Comparison of ENCODE assay signal across 8 cellular contexts in the genomic region with DNA sequence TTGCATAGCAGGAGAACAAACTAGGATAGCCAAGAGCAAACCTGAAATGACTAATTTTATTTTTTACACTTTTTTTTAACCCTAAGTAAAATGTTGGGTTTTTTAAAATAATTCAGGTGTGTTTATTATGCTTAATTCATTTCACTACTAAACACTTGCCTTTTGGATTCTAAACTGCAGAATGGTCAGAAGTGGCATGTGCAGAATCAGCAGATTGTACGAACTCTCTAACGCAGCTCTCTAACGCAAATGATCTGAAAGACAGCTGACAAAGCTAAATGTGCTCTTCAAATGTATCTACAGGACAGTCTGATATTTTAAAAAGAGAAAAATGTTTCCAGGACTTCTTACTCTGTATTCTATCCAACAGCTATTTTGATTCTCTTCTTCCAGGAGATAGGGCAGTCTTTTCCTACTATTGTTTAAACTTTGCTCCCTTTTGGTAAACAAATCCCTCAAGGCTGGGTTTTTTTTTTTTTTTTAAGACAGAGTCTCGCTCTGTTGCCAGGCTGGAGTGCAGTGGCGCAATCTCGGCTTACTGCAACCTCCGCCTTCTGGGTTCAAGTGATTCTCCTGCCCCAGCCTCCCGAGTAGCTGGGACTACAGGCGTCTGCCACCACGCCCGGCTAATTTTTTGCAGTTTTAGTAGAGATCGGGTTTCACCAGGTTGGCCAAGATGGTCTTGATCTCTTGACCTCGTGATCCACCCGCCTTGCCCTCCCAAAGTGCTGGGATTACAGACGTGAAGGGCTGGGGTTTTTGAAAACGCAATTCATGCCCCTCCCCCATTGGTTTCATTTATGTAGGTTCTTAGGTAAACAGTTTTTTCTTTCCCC. TPM values are rescaled to one million over a fixed set of nuclear protein-coding genes. Genes with fewer than 3 reads are reported as not detected.
A peak's percentile ranks its signal among the peaks of the same experiment; 100 is the strongest.
DNase-seq lines count a peak whose midpoint lies in the region; ATAC-seq and TF ChIP-seq lines count a peak whose summit lies in the region.

No MANE protein-coding gene starts in this region.

- peak overlapping the region; percentile 86 for H3K27ac Mint-ChIP-seq in activated naive CD8-positive, alpha-beta T cell treated with anti-CD3 and anti-CD28 coated beads, Interleukin-2, amount 10 ng/mL, durations not matched to agents 7 days and 5 days

- peak overlapping the region; percentile 92 for H3K4me3 Mint-ChIP-seq in activated naive CD8-positive, alpha-beta T cell treated with anti-CD3 and anti-CD28 coated beads, Interleukin-2, amount 10 ng/mL, durations not matched to agents 7 days and 5 days

- no peaks in the 10 kb centered on the region for H3K27me3 ChIP-seq in kidney epithelial cell (ENCODE audit: control insufficient read depth, insufficient read depth, low read length)

- DNase-seq in activated CD4-positive, alpha-beta T cell treated with anti-CD3 and anti-CD28 coated beads for 48 hours: peak; percentile 30
- DNase-seq in activated CD4-positive, alpha-beta T cell treated with anti-CD3 and anti-CD28 coated beads for 1 hour: no peak
- peak; percentile 37 for DNase-seq in activated naive CD8-positive, alpha-beta T cell treated with anti-CD3 and anti-CD28 coated beads, Interleukin-2, amount 10 ng/mL, durations not matched to agents 7 days and 5 days
- no peak for DNase-seq in kidney epithelial cell (ENCODE audit: low read depth)
- peak; percentile 67 for DNase-seq in superior temporal gyrus (ENCODE audit: extremely low spot score)
- DNase-seq in NCI-H1436 treated with DMSO at 0.1 percent for 48 hours (lab: John Stamatoyannopoulos, UW): no peak
- DNase-seq in inferior parietal cortex (ENCODE audit: extremely low spot score): no peak

- peak overlapping the region; percentile 93 for H3K4me3 ChIP-seq in kidney epithelial cell (ENCODE audit: low read depth, low read length)

- no peaks in the 10 kb centered on the region for H3K9me3 Mint-ChIP-seq in activated naive CD8-positive, alpha-beta T cell treated with anti-CD3 and anti-CD28 coated beads, Interleukin-2, amount 10 ng/mL, durations not matched to agents 7 days and 5 days

- POLR2A ChIA-PET in activated naive CD8-positive, alpha-beta T cell treated with anti-CD3 and anti-CD28 coated beads, Interleukin-2, amount 10 ng/mL, durations not matched to agents 7 days and 5 days (lab: Charles Lee): interaction anchor here (0.7 to 4.5 kb wide), 10 partner anchors 19 to 709 kb away, joined by 3 to 51 read pairs (median 4); partner anchors contain the start of genes C9orf40 and CARNMT1

- peaks cover 14% of the 10 kb centered on the region for H3K36me3 Mint-ChIP-seq in activated naive CD8-positive, alpha-beta T cell treated with anti-CD3 and anti-CD28 coated beads, Interleukin-2, amount 10 ng/mL, durations not matched to agents 7 days and 5 days

- no peaks in the 10 kb centered on the region for H3K27me3 Mint-ChIP-seq in activated naive CD8-positive, alpha-beta T cell treated with anti-CD3 and anti-CD28 coated beads, Interleukin-2, amount 10 ng/mL, durations not matched to agents 7 days and 5 days

- no peak for TF ChIP-seq CTCF in kidney epithelial cell (IDR thresholded peaks at IDR 0.05; ENCODE audit: insufficient read depth, low read length, poor library complexity, severe bottlenecking)

- H3K36me3 ChIP-seq in kidney epithelial cell (ENCODE audit: control insufficient read depth, insufficient read depth, low read length): no peaks in the 10 kb centered on the region

- peaks cover 47% of the 10 kb centered on the region for H3K4me1 Mint-ChIP-seq in activated naive CD8-positive, alpha-beta T cell treated with anti-CD3 and anti-CD28 coated beads, Interleukin-2, amount 10 ng/mL, durations not matched to agents 7 days and 5 days

- ATAC-seq in activated naive CD8-positive, alpha-beta T cell treated with anti-CD3 and anti-CD28 coated beads, Interleukin-2, amount 10 ng/mL, durations not matched to agents 7 days and 5 days (ENCODE audit: low read depth): no peak
- ATAC-seq in HG02981 (IDR thresholded peaks at IDR 0.05; ENCODE audit: unreplicated experiment): no peak

RNA-seq across cellular contexts. Expression of gene NMRK1, which starts 1.3 kb away (rescaled TPM):
- 10 to 100 TPM; 45.0 to 46.2 TPM for total RNA-seq in activated naive CD8-positive, alpha-beta T cell treated with anti-CD3 and anti-CD28 coated beads, Interleukin-2, amount 10 ng/mL, durations not matched to agents 7 days and 5 days
- total RNA-seq in kidney epithelial cell: 10.3 and 14.1 TPM in 2 replicates

RNA-seq across cellular contexts. Expression of gene OSTF1, which starts 1.7 kb away (rescaled TPM):
- 100 to 1,000 TPM in 1 of 2 experiments, 10 to 100 TPM in 1; 99.9 to 108 TPM for total RNA-seq in activated naive CD8-positive, alpha-beta T cell treated with anti-CD3 and anti-CD28 coated beads, Interleukin-2, amount 10 ng/mL, durations not matched to agents 7 days and 5 days
- total RNA-seq in kidney epithelial cell: 12.3 and 15.7 TPM in 2 replicates

RNA-seq across cellular contexts. Expression of gene CARNMT1, which starts 58.6 kb away (rescaled TPM):
- total RNA-seq in activated naive CD8-positive, alpha-beta T cell treated with anti-CD3 and anti-CD28 coated beads, Interleukin-2, amount 10 ng/mL, durations not matched to agents 7 days and 5 days: 10 to 100 TPM; 26.5 to 26.9 TPM
- 24.3 and 29.3 TPM in 2 replicates for total RNA-seq in kidney epithelial cell

Comparison
In these comparisons a context has a peak if more than half of its experiments do, and no peak if none do; other contexts are left out.
1. DNase-seq: peak in activated CD4-positive, alpha-beta T cell treated with anti-CD3 and anti-CD28 coated beads for 48 hours (single experiment), activated naive CD8-positive, alpha-beta T cell treated with anti-CD3 and anti-CD28 coated beads, Interleukin-2, amount 10 ng/mL, durations not matched to agents 7 days and 5 days (single experiment) and superior temporal gyrus (single experiment); none in activated CD4-positive, alpha-beta T cell treated with anti-CD3 and anti-CD28 coated beads for 1 hour (single experiment), kidney epithelial cell (single experiment), NCI-H1436 treated with DMSO at 0.1 percent for 48 hours (single experiment) and inferior parietal cortex (single experiment).